In genomic region chr17:38870259-38871165, GRCh38 we compare ENCODE assay signal across 8 cellular contexts. TPM values are rescaled to one million over a fixed set of nuclear protein-coding genes. Genes with fewer than 3 reads are reported as not detected.
A peak's percentile ranks its signal among the peaks of the same experiment; 100 is the strongest.
DNase-seq lines count a peak whose midpoint lies in the region; ATAC-seq and TF ChIP-seq lines count a peak whose summit lies in the region.

No MANE protein-coding gene starts in this region.

- DNase-seq in A172 (ENCODE audit: low spot score) = peak; percentile 75
- DNase-seq in NB4 (ENCODE audit: low read depth) = peak; percentile 90
- peak; percentile 63 to 70 for DNase-seq in activated CD4-positive, alpha-beta T cell treated with anti-CD3 and anti-CD28 coated beads for 4 hours
- DNase-seq in choroid plexus epithelial cell (ENCODE audit: low read depth) = peak; percentile 62
- peak in 2 of 3 donors; percentile 41 to 48 for DNase-seq in stimulated activated CD4-positive, alpha-beta T cell treated with anti-CD3 and anti-CD28 coated beads, TNF-alpha, amount 100 ng/mL, for 1 hour (ENCODE audit: low read depth in 3 of 3, low spot score in 1 of 3)

- TF ChIP-seq POLR2A in NB4 (IDR thresholded peaks at IDR 0.05; ENCODE audit: extremely low read depth, insufficient read length) = peak; percentile 33

- no peaks in the 10 kb centered on the region for H3K27me3 ChIP-seq in liver (ENCODE audit: control insufficient read depth in 4 of 4, insufficient read depth in 4 of 4, low read length in 3 of 4)

- H3K4me3 ChIP-seq in NB4 (ENCODE audit: low read depth, low read length) (peak overlapping the region; percentile 95), choroid plexus epithelial cell (ENCODE audit: low read depth, low read length) (peak overlapping the region; percentile 97), liver (ENCODE audit: low read depth in 1 of 3, low read length in 3 of 3) (peak overlapping the region; percentile 74 to 88 (median 87))

- TF ChIP-seq CTCF in NB4 (IDR thresholded peaks at IDR 0.05; ENCODE audit: low read depth, low read length) (no peak), choroid plexus epithelial cell (conservative IDR thresholded peaks at IDR 0.05; ENCODE audit: low read depth, low read length) (no peak), liver (IDR thresholded peaks at IDR 0.05; ENCODE audit: low read depth, low read length, missing input control) (no peak)

- no peak for TF ChIP-seq RAD21 in liver (IDR thresholded peaks at IDR 0.05)

- ATAC-seq in GM18511 (IDR thresholded peaks at IDR 0.05; ENCODE audit: unreplicated experiment) (peak; percentile 29), HG03095 (IDR thresholded peaks at IDR 0.05; ENCODE audit: unreplicated experiment) (no peak)

- H3K9me3 ChIP-seq in liver (ENCODE audit: control insufficient read depth in 4 of 4, low read length in 3 of 4) = no peaks in the 10 kb centered on the region

- WGBS in liver = under 1% methylated on average over 56 of the region's 56 CpGs

- peak overlapping the region; percentile 87 to 96 for H3K9ac ChIP-seq in liver (ENCODE audit: low read depth in 1 of 2, low read length in 2 of 2)

- peaks cover 0 to 48% (median 42%) of the 10 kb centered on the region in 4 donors for H3K4me1 ChIP-seq in liver (ENCODE audit: control insufficient read depth in 4 of 4, insufficient read depth in 4 of 4, low read length in 3 of 4)

- H3K36me3 ChIP-seq in liver (ENCODE audit: control insufficient read depth in 4 of 4, insufficient read depth in 3 of 4, low read depth in 1 of 4, low read length in 3 of 4) = no peaks in the 10 kb centered on the region

- peak overlapping the region; percentile 95 to 96 for H3K27ac ChIP-seq in liver (ENCODE audit: low read depth in 1 of 2, low read length in 2 of 2)

TF ChIP-seq in liver, 16 proteins besides CTCF, POLR2A, EP300 and RAD21:
- TF ChIP-seq YY1 (IDR thresholded peaks at IDR 0.05) (peak; percentile 27), NR2F2 (IDR thresholded peaks at IDR 0.05) (peak; percentile 38)
- TF ChIP-seq, protein P1, sequence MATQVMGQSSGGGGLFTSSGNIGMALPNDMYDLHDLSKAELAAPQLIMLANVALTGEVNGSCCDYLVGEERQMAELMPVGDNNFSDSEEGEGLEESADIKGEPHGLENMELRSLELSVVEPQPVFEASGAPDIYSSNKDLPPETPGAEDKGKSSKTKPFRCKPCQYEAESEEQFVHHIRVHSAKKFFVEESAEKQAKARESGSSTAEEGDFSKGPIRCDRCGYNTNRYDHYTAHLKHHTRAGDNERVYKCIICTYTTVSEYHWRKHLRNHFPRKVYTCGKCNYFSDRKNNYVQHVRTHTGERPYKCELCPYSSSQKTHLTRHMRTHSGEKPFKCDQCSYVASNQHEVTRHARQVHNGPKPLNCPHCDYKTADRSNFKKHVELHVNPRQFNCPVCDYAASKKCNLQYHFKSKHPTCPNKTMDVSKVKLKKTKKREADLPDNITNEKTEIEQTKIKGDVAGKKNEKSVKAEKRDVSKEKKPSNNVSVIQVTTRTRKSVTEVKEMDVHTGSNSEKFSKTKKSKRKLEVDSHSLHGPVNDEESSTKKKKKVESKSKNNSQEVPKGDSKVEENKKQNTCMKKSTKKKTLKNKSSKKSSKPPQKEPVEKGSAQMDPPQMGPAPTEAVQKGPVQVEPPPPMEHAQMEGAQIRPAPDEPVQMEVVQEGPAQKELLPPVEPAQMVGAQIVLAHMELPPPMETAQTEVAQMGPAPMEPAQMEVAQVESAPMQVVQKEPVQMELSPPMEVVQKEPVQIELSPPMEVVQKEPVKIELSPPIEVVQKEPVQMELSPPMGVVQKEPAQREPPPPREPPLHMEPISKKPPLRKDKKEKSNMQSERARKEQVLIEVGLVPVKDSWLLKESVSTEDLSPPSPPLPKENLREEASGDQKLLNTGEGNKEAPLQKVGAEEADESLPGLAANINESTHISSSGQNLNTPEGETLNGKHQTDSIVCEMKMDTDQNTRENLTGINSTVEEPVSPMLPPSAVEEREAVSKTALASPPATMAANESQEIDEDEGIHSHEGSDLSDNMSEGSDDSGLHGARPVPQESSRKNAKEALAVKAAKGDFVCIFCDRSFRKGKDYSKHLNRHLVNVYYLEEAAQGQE (IDR thresholded peaks at IDR 0.05) = no peak
TF ChIP-seq in liver: peak in this region for 2.

RNA-seq across cellular contexts. Expression of gene LASP1, which starts 0.7 kb away (rescaled TPM):
- 248 and 270 TPM in 2 replicates for total RNA-seq in A172 (2014; rRNA removed; shearing (Covaris generic))
- 10 to 100 TPM; 59.4 to 77.4 TPM for total RNA-seq in liver
- polyA plus RNA-seq in liver = 10 to 100 TPM; 18.2 to 77.7 TPM

RNA-seq across cellular contexts. Expression of gene RPL23, which starts 17.0 kb away (rescaled TPM):
- 1,400 and 1,966 TPM in 2 replicates for total RNA-seq in A172 (2014; rRNA removed; shearing (Covaris generic))
- total RNA-seq in liver = 100 to 1,000 TPM; 284 to 797 TPM
- polyA plus RNA-seq in liver = 100 to 1,000 TPM; 552 to 740 TPM

RNA-seq across cellular contexts. Expression of gene CWC25, which starts 45.4 kb away (rescaled TPM):
- total RNA-seq in A172 (2014; rRNA removed; shearing (Covaris generic)) = 15.8 and 16.1 TPM in 2 replicates
- 1 to 10 TPM; 5.7 to 10.0 TPM for total RNA-seq in liver
- 1 to 10 TPM; 6.2 to 8.6 TPM for polyA plus RNA-seq in liver
